ENCODE assay signal across 8 cellular contexts in genomic region chr4:165294907-165295306, GRCh38. TPM values are rescaled to one million over a fixed set of nuclear protein-coding genes. Genes with fewer than 3 reads are reported as not detected.
DNase-seq lines count a peak whose midpoint lies in the region; ATAC-seq and TF ChIP-seq lines count a peak whose summit lies in the region.

No MANE protein-coding gene starts in this region.

- H3K4me1 Mint-ChIP-seq in activated T-cell treated with anti-CD3 and anti-CD28 coated beads, Interleukin-2, amount 50 U/mL, for 72 hours (ENCODE audit: low read depth): peaks cover 30% of the 10 kb centered on the region
- H3K4me1 Mint-ChIP-seq in activated B cell treated with CpG ODN at 0.5 μM for 24 hours: peaks cover 34% of the 10 kb centered on the region
- peaks cover 18% of the 10 kb centered on the region for H3K4me1 Mint-ChIP-seq in stimulated activated naive CD8-positive, alpha-beta T cell treated with anti-CD3 and anti-CD28 coated beads, Interleukin-15, amount 100 ng/mL, for 72 hours

- peak overlapping the region; percentile 34 for H3K27ac Mint-ChIP-seq in activated T-cell treated with anti-CD3 and anti-CD28 coated beads, Interleukin-2, amount 50 U/mL, for 72 hours
- H3K27ac Mint-ChIP-seq in activated B cell treated with CpG ODN at 0.5 μM for 24 hours: peak overlapping the region; percentile 91
- peak overlapping the region in 1 of 2 donors; percentile 23 for H3K27ac Mint-ChIP-seq in stimulated activated naive CD8-positive, alpha-beta T cell treated with anti-CD3 and anti-CD28 coated beads, Interleukin-15, amount 100 ng/mL, for 72 hours

- POLR2A ChIA-PET in activated B cell treated with CpG ODN at 0.5 μM for 24 hours (lab: Charles Lee): interaction anchor here (0.7 kb wide), 2 partner anchors 10 to 32 kb away, joined by 3 to 6 read pairs; partner anchors contain the start of gene MSMO1

- H3K9me3 Mint-ChIP-seq in activated T-cell treated with anti-CD3 and anti-CD28 coated beads, Interleukin-2, amount 50 U/mL, for 72 hours: no peaks in the 10 kb centered on the region
- no peaks in the 10 kb centered on the region for H3K9me3 Mint-ChIP-seq in activated B cell treated with CpG ODN at 0.5 μM for 24 hours
- H3K9me3 Mint-ChIP-seq in stimulated activated naive CD8-positive, alpha-beta T cell treated with anti-CD3 and anti-CD28 coated beads, Interleukin-15, amount 100 ng/mL, for 72 hours: no peaks in the 10 kb centered on the region

- CTCF ChIA-PET in activated B cell treated with CpG ODN at 0.5 μM for 24 hours (lab: Charles Lee): no interaction called here

- ATAC-seq in activated T-cell treated with anti-CD3 and anti-CD28 coated beads, Interleukin-2, amount 50 U/mL, for 72 hours (replicated peaks in 1 of 2): peak in 1 of 2 donors; percentile 51
- ATAC-seq in HG02981 (IDR thresholded peaks at IDR 0.05; ENCODE audit: unreplicated experiment): peak; percentile 95
- peak; percentile 93 for ATAC-seq in activated B cell treated with CpG ODN at 0.5 μM for 24 hours (ENCODE audit: low read depth)
- ATAC-seq in stimulated activated naive CD8-positive, alpha-beta T cell treated with anti-CD3 and anti-CD28 coated beads, Interleukin-15, amount 100 ng/mL, for 72 hours: peak; percentile 76

- H3K27me3 Mint-ChIP-seq in activated T-cell treated with anti-CD3 and anti-CD28 coated beads, Interleukin-2, amount 50 U/mL, for 72 hours (ENCODE audit: low read depth): no peaks in the 10 kb centered on the region
- H3K27me3 Mint-ChIP-seq in activated B cell treated with CpG ODN at 0.5 μM for 24 hours: no peaks in the 10 kb centered on the region
- no peaks in the 10 kb centered on the region for H3K27me3 Mint-ChIP-seq in stimulated activated naive CD8-positive, alpha-beta T cell treated with anti-CD3 and anti-CD28 coated beads, Interleukin-15, amount 100 ng/mL, for 72 hours

- peaks cover 2 to 10% of the 10 kb centered on the region in 2 donors for H3K36me3 Mint-ChIP-seq in activated T-cell treated with anti-CD3 and anti-CD28 coated beads, Interleukin-2, amount 50 U/mL, for 72 hours (ENCODE audit: insufficient read depth in 2 of 2)
- peaks cover 37% of the 10 kb centered on the region for H3K36me3 Mint-ChIP-seq in activated B cell treated with CpG ODN at 0.5 μM for 24 hours (ENCODE audit: low read depth)

- TF ChIP-seq CTCF in activated B cell treated with CpG ODN at 0.5 μM for 24 hours (IDR thresholded peaks at IDR 0.05): no peak

- peak in 1 of 2 donors; percentile 7 for DNase-seq in activated T-cell treated with anti-CD3 and anti-CD28 coated beads, Interleukin-2, amount 50 U/mL, for 72 hours
- no peak for DNase-seq in activated T-cell treated with anti-CD3 and anti-CD28 coated beads for 4 hours
- DNase-seq in activated B cell treated with CpG ODN at 0.5 μM for 24 hours: no peak
- DNase-seq in stimulated activated naive CD8-positive, alpha-beta T cell treated with anti-CD3 and anti-CD28 coated beads, Interleukin-15, amount 100 ng/mL, for 72 hours: no peak
- DNase-seq in nucleus accumbens (lab: John Stamatoyannopoulos, UW): no peak
- DNase-seq in H4 (ENCODE audit: low spot score): no peak
- no peak for DNase-seq in NCI-H526 treated with DMSO at 0.1 percent for 48 hours (lab: John Stamatoyannopoulos, UW)

- peak overlapping the region; percentile 13 to 45 for H3K4me3 Mint-ChIP-seq in activated T-cell treated with anti-CD3 and anti-CD28 coated beads, Interleukin-2, amount 50 U/mL, for 72 hours
- peak overlapping the region; percentile 82 for H3K4me3 Mint-ChIP-seq in activated B cell treated with CpG ODN at 0.5 μM for 24 hours
- peak overlapping the region; percentile 30 to 32 for H3K4me3 Mint-ChIP-seq in stimulated activated naive CD8-positive, alpha-beta T cell treated with anti-CD3 and anti-CD28 coated beads, Interleukin-15, amount 100 ng/mL, for 72 hours

- intact Hi-C loops in activated B cell treated with CpG ODN at 0.5 μM for 24 hours (cut with micrococcal nuclease): loop anchor here (1.0 to 5.0 kb wide), 4 partner anchors 20 to 88 kb away; partner anchors contain the start of genes KLHL2 and MSMO1

RNA-seq across cellular contexts. Expression of gene MSMO1, which starts 32.6 kb away (rescaled TPM):
- total RNA-seq in activated T-cell treated with anti-CD3 and anti-CD28 coated beads, Interleukin-2, amount 50 U/mL, for 72 hours: 10 to 100 TPM; 21.0 to 23.7 TPM
- total RNA-seq in activated B cell treated with CpG ODN at 0.5 μM for 24 hours: 74.6 and 87.9 TPM in 2 replicates
- 138 and 149 TPM in 2 replicates for total RNA-seq in H4 (2014; rRNA removed; shearing (Covaris generic))

Comparison
In these comparisons a context has a peak if more than half of its experiments do, and no peak if none do; other contexts are left out.
1. H3K4me3 Mint-ChIP-seq: peak in every context shown above with its lines; median percentile 82 in activated B cell treated with CpG ODN at 0.5 μM for 24 hours; 31 in stimulated activated naive CD8-positive, alpha-beta T cell treated with anti-CD3 and anti-CD28 coated beads, Interleukin-15, amount 100 ng/mL, for 72 hours; 29 in activated T-cell treated with anti-CD3 and anti-CD28 coated beads, Interleukin-2, amount 50 U/mL, for 72 hours.